ENCODE assay signal across 8 cellular contexts in the genomic region with DNA sequence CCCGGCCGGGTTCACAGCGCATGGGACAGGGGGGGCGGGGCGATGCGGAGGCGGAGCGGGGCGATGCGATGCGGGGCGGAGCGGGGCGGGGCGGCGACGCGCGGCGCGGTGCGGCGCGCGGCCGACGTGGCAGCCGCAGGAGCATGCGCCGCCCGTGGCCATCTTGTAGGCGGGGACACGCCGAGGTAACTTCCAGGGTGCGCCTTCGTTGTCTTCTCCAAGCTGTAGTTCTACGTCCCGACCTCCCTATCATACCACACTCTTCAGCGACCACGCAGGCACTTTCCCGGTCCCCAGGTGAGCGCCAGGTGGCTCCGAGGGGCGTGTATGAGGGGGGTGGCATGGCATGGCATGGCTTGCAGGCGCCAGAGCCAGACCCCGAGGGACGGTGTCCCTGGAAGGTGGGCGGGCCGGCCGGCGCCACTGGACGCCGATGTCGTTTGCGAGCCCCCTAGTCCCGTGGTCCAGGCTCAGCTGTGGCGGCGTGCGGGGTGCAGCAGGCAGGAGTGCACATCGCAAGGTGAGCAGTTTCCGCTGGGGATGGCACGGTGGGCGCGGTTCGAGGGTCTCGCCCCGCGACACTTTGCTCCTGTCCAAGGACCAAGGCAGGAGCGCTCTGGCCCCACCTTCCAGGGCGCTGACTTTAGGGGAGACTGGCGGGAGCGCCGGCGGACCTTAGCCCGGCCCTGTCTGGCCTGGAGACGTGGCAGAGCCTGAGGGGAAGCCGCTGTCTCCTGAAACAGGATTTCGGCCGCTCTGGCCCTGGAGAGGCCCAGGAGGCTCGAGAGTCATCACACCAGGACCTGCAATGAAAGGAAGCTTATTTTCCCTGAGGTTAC. TPM values are rescaled to one million over a fixed set of nuclear protein-coding genes. Genes with fewer than 3 reads are reported as not detected.
A peak's percentile ranks its signal among the peaks of the same experiment; 100 is the strongest.
DNase-seq lines count a peak whose midpoint lies in the region; ATAC-seq and TF ChIP-seq lines count a peak whose summit lies in the region.

A gene (plus strand): TSS at position 161 of the 839 bp plus-strand sequence. CDS start 5,840 bp downstream, outside the sequence.

- H3K36me3 ChIP-seq in DOHH2 (ENCODE audit: control insufficient read depth, low read length) = peaks cover 35% of the 10 kb centered on the region
- peaks cover 44% of the 10 kb centered on the region for H3K36me3 ChIP-seq in RWPE2 (ENCODE audit: low read depth)

- peak within 1 kb of the TSS; percentile 99 for H3K4me3 ChIP-seq in DOHH2 (ENCODE audit: low read length)
- peak within 1 kb of the TSS; percentile 98 for H3K4me3 ChIP-seq in RWPE2 (ENCODE audit: severe bottlenecking)
- H3K4me3 ChIP-seq in fibroblast of the aortic adventitia (ENCODE audit: low read depth, low read length) = peak within 1 kb of the TSS; percentile 98

- no peaks in the 10 kb centered on the region for H3F3A ChIP-seq in DOHH2 (ENCODE audit: control insufficient read depth, insufficient read depth)

- DNase-seq in KBM-7 (peak; percentile 74), RWPE2 (ENCODE audit: low spot score) (peak; percentile 87), fibroblast of the aortic adventitia (ENCODE audit: low read depth) (peak; percentile 78), nephron progenitor cell (peak; percentile 85)
- peak; percentile 73 for DNase-seq in activated T-helper 2 cell treated with anti-CD3 and anti-CD28 coated beads, Interferon-gamma antibody, Interleukin-2, Interleukin-4, amounts not matched to agents 10 μg/mL and 5 μg/mL and 100 μg/mL, durations not matched to agents 14 hours and 24 hours and 36 hours (ENCODE audit: low spot score)
- peak; percentile 74 to 77 for DNase-seq in stimulated activated naive CD8-positive, alpha-beta T cell treated with anti-CD3 and anti-CD28 coated beads, Interleukin-15, amount 100 ng/mL, for 72 hours

- H3K4me2 ChIP-seq in DOHH2 (ENCODE audit: low read length) = peak within 1 kb of the TSS; percentile 88

- peak; percentile 92 for ATAC-seq in GM21723 (IDR thresholded peaks at IDR 0.05; ENCODE audit: unreplicated experiment)
- ATAC-seq in RWPE2 (ENCODE audit: low read depth) = peak; percentile 91
- peak; percentile 96 for ATAC-seq in stimulated activated naive CD8-positive, alpha-beta T cell treated with anti-CD3 and anti-CD28 coated beads, Interleukin-15, amount 100 ng/mL, for 72 hours

- H3K27me3 ChIP-seq in DOHH2 (ENCODE audit: control insufficient read depth, low read length) (no peaks in the 10 kb centered on the region), RWPE2 (ENCODE audit: insufficient read depth, poor library complexity, severe bottlenecking) (no peaks in the 10 kb centered on the region)

- H3K27ac ChIP-seq in DOHH2 (ENCODE audit: low read depth, low read length) (peak within 1 kb of the TSS; percentile 31), RWPE2 (ENCODE audit: poor library complexity, severe bottlenecking) (peak within 1 kb of the TSS; percentile 62)

- peaks cover 39% of the 10 kb centered on the region for H3K36me3 Mint-ChIP-seq in activated T-helper 2 cell treated with anti-CD3 and anti-CD28 coated beads, Interferon-gamma antibody, Interleukin-2, Interleukin-4, amounts not matched to agents 10 μg/mL and 5 μg/mL and 100 μg/mL, durations not matched to agents 14 hours and 24 hours and 36 hours (ENCODE audit: low read depth)
- H3K36me3 Mint-ChIP-seq in nephron progenitor cell (ENCODE audit: low read depth) = peaks cover 32% of the 10 kb centered on the region

- H3K27me3 Mint-ChIP-seq in activated T-helper 2 cell treated with anti-CD3 and anti-CD28 coated beads, Interferon-gamma antibody, Interleukin-2, Interleukin-4, amounts not matched to agents 10 μg/mL and 5 μg/mL and 100 μg/mL, durations not matched to agents 14 hours and 24 hours and 36 hours (ENCODE audit: low read depth) = peaks cover 11% of the 10 kb centered on the region
- H3K27me3 Mint-ChIP-seq in nephron progenitor cell (ENCODE audit: low read depth, poor library complexity) = peaks cover 4% of the 10 kb centered on the region
- H3K27me3 Mint-ChIP-seq in stimulated activated naive CD8-positive, alpha-beta T cell treated with anti-CD3 and anti-CD28 coated beads, Interleukin-15, amount 100 ng/mL, for 72 hours = peaks cover 3% of the 10 kb centered on the region

- intact Hi-C loops in activated T-helper 2 cell treated with anti-CD3 and anti-CD28 coated beads, Interferon-gamma antibody, Interleukin-2, Interleukin-4, amounts not matched to agents 10 μg/mL and 5 μg/mL and 100 μg/mL, durations not matched to agents 14 hours and 24 hours and 36 hours (cut with micrococcal nuclease) = loop anchor here (1.0 to 10.0 kb wide), 4 partner anchors 443 to 739 kb away; a partner anchor contains a TSS

- peak within 1 kb of the TSS; percentile 75 for H3K27ac Mint-ChIP-seq in activated T-helper 2 cell treated with anti-CD3 and anti-CD28 coated beads, Interferon-gamma antibody, Interleukin-2, Interleukin-4, amounts not matched to agents 10 μg/mL and 5 μg/mL and 100 μg/mL, durations not matched to agents 14 hours and 24 hours and 36 hours
- peak within 1 kb of the TSS; percentile 91 for H3K27ac Mint-ChIP-seq in nephron progenitor cell
- peak within 1 kb of the TSS; percentile 92 to 94 for H3K27ac Mint-ChIP-seq in stimulated activated naive CD8-positive, alpha-beta T cell treated with anti-CD3 and anti-CD28 coated beads, Interleukin-15, amount 100 ng/mL, for 72 hours

- peaks cover 19% of the 10 kb centered on the region for H3K9me3 Mint-ChIP-seq in activated T-helper 2 cell treated with anti-CD3 and anti-CD28 coated beads, Interferon-gamma antibody, Interleukin-2, Interleukin-4, amounts not matched to agents 10 μg/mL and 5 μg/mL and 100 μg/mL, durations not matched to agents 14 hours and 24 hours and 36 hours
- peaks cover 19% of the 10 kb centered on the region for H3K9me3 Mint-ChIP-seq in nephron progenitor cell
- peaks cover 17 to 18% of the 10 kb centered on the region in 2 donors for H3K9me3 Mint-ChIP-seq in stimulated activated naive CD8-positive, alpha-beta T cell treated with anti-CD3 and anti-CD28 coated beads, Interleukin-15, amount 100 ng/mL, for 72 hours

- H3K9me3 ChIP-seq in DOHH2 (ENCODE audit: control insufficient read depth, insufficient read depth, low read length) = peaks cover 22% of the 10 kb centered on the region
- peaks cover 3% of the 10 kb centered on the region for H3K9me3 ChIP-seq in RWPE2 (ENCODE audit: severe bottlenecking)

- H4K20me1 ChIP-seq in DOHH2 (ENCODE audit: control insufficient read depth, insufficient read depth, low read depth, low read length) = no peaks in the 10 kb centered on the region

- no peaks in the 10 kb centered on the region for H3K9me2 ChIP-seq in DOHH2 (replicated peaks; ENCODE audit: control insufficient read depth, low read length)

- TF ChIP-seq CTCF in DOHH2 (IDR thresholded peaks at IDR 0.05; ENCODE audit: low read depth, low read length, poor library complexity, severe bottlenecking) (no peak), RWPE2 (IDR thresholded peaks at IDR 0.05; ENCODE audit: poor library complexity, severe bottlenecking) (no peak), fibroblast of the aortic adventitia (IDR thresholded peaks at IDR 0.05; ENCODE audit: insufficient read depth, low read length) (no peak), nephron progenitor cell (IDR thresholded peaks at IDR 0.05) (no peak)

- H3K4me1 Mint-ChIP-seq in activated T-helper 2 cell treated with anti-CD3 and anti-CD28 coated beads, Interferon-gamma antibody, Interleukin-2, Interleukin-4, amounts not matched to agents 10 μg/mL and 5 μg/mL and 100 μg/mL, durations not matched to agents 14 hours and 24 hours and 36 hours (ENCODE audit: low read depth) = peaks cover 23% of the 10 kb centered on the region
- peaks cover 42% of the 10 kb centered on the region for H3K4me1 Mint-ChIP-seq in nephron progenitor cell
- H3K4me1 Mint-ChIP-seq in stimulated activated naive CD8-positive, alpha-beta T cell treated with anti-CD3 and anti-CD28 coated beads, Interleukin-15, amount 100 ng/mL, for 72 hours = peaks cover 19% of the 10 kb centered on the region

- H3K79me2 ChIP-seq in DOHH2 (ENCODE audit: control insufficient read depth, low read length) = peaks cover 50% of the 10 kb centered on the region

- in situ Hi-C loops in KBM-7 (cut with MboI; ENCODE audit: low pct_unique_long_range_greater_than_20kb, low sequenced_read_pairs) = no loop called here

- H3K4me1 ChIP-seq in DOHH2 (ENCODE audit: control insufficient read depth, low read length) = peaks cover 19% of the 10 kb centered on the region
- peaks cover 8% of the 10 kb centered on the region for H3K4me1 ChIP-seq in RWPE2 (ENCODE audit: insufficient read depth, poor library complexity, severe bottlenecking)

- H3K4me3 Mint-ChIP-seq in activated T-helper 2 cell treated with anti-CD3 and anti-CD28 coated beads, Interferon-gamma antibody, Interleukin-2, Interleukin-4, amounts not matched to agents 10 μg/mL and 5 μg/mL and 100 μg/mL, durations not matched to agents 14 hours and 24 hours and 36 hours (ENCODE audit: low read depth) = peak within 1 kb of the TSS; percentile 85
- H3K4me3 Mint-ChIP-seq in nephron progenitor cell = peak within 1 kb of the TSS; percentile 90
- peak within 1 kb of the TSS; percentile 89 for H3K4me3 Mint-ChIP-seq in stimulated activated naive CD8-positive, alpha-beta T cell treated with anti-CD3 and anti-CD28 coated beads, Interleukin-15, amount 100 ng/mL, for 72 hours

RNA-seq across cellular contexts. Expression of the gene that starts here (rescaled TPM):
- 53.5 and 56.9 TPM in 2 replicates for total RNA-seq in activated T-helper 2 cell treated with anti-CD3 and anti-CD28 coated beads, Interferon-gamma antibody, Interleukin-2, Interleukin-4, amounts not matched to agents 10 μg/mL and 5 μg/mL and 100 μg/mL, durations not matched to agents 14 hours and 24 hours and 36 hours
- total RNA-seq in fibroblast of the aortic adventitia (ENCODE audit: low replicate concordance) = 49.2 and 79.5 TPM in 2 replicates

Comparison
In these comparisons a context has a peak if more than half of its experiments do, and no peak if none do; other contexts are left out.
1. Peak in every context shown above with its lines: DNase-seq, ATAC-seq, H3K4me3 ChIP-seq and H3K27ac ChIP-seq.